12 cellular contexts compared by ENCODE assay signal in genomic region chr11:121059605-121060004, GRCh38. TPM values are rescaled to one million over a fixed set of nuclear protein-coding genes. Genes with fewer than 3 reads are reported as not detected.
DNase-seq lines count a peak whose midpoint lies in the region; ATAC-seq and TF ChIP-seq lines count a peak whose summit lies in the region.
"Had no signal": no experiment of that assay in that cellular context is flagged by ENCODE, and none has a peak within 500 bp of the region (broad histone marks: within the 10 kb centered on the region; RNA-seq: fewer than 3 reads in every experiment).

No MANE protein-coding gene starts in this region.

- peaks cover 18% of the 10 kb centered on the region for H3K4me1 ChIP-seq in OCI-LY3 (ENCODE audit: low read length)
- H3K4me1 ChIP-seq in ovary (ENCODE audit: insufficient read depth) = no peaks in the 10 kb centered on the region
- H3K4me1 ChIP-seq: gastroesophageal sphincter, SJSA1 had no signal

- H2AFZ ChIP-seq in OCI-LY3 (ENCODE audit: low read depth, low read length) = no peak overlapping the region

- H3K9me3 ChIP-seq in OCI-LY3 (ENCODE audit: insufficient read depth, low read length) (no peaks in the 10 kb centered on the region), ovary (no peaks in the 10 kb centered on the region)
- H3K9me3 ChIP-seq: gastroesophageal sphincter, SJSA1 had no signal

- no peak for TF ChIP-seq EP300 in ovary (IDR thresholded peaks at IDR 0.05)

- H3K27me3 ChIP-seq in OCI-LY3 (ENCODE audit: low read depth, low read length) = no peaks in the 10 kb centered on the region
- H3K27me3 ChIP-seq in ovary = no peaks in the 10 kb centered on the region
- H3K27me3 ChIP-seq: gastroesophageal sphincter, SJSA1 had no signal

- no peak for TF ChIP-seq CTCF in OCI-LY3 (IDR thresholded peaks at IDR 0.05; ENCODE audit: low read depth, low read length)
- TF ChIP-seq CTCF in ovary (IDR thresholded peaks at IDR 0.05) = no peak

- H3K36me3 ChIP-seq in OCI-LY3 (replicated peaks; ENCODE audit: low read depth, low read length) = peaks cover 23% of the 10 kb centered on the region
- no peaks in the 10 kb centered on the region for H3K36me3 ChIP-seq in ovary
- H3K36me3 ChIP-seq: SJSA1 had no signal

- DNase-seq in NCI-H2029 treated with DMSO at 0.1 percent for 48 hours (lab: John Stamatoyannopoulos, UW) (no peak), ovary (no peak), KBM-7 (no peak), NCI-H1105 (lab: John Stamatoyannopoulos, UW) (no peak)
- DNase-seq: GOT3, NCI-H1417 had no signal

- ATAC-seq in GM18505 (IDR thresholded peaks at IDR 0.05; ENCODE audit: unreplicated experiment) = peak; percentile 92
- peak; percentile 94 for ATAC-seq in GM21360 (IDR thresholded peaks at IDR 0.05; ENCODE audit: unreplicated experiment)
- ATAC-seq in HG03064 (IDR thresholded peaks at IDR 0.05; ENCODE audit: low read depth, unreplicated experiment) = peak; percentile 98
- ATAC-seq: gastroesophageal sphincter had no signal

- TF ChIP-seq POLR2A in GM18505 (IDR thresholded peaks at IDR 0.05; ENCODE audit: borderline replicate concordance, extremely low read depth, insufficient read depth, insufficient read length) (no peak), ovary (IDR thresholded peaks at IDR 0.05) (no peak)

- H3K4me3 ChIP-seq in OCI-LY3 (ENCODE audit: low read length) (no peak overlapping the region), ovary (no peak overlapping the region)
- H3K4me3 ChIP-seq: gastroesophageal sphincter, SJSA1 had no signal

- no peaks in the 10 kb centered on the region for H3K79me2 ChIP-seq in OCI-LY3 (ENCODE audit: low read length)

- WGBS in ovary, 3 donors = 90 to 91% (median 90%) methylated on average over 3 of the region's 3 CpGs

- peak overlapping the region; percentile 35 for H3K4me2 ChIP-seq in OCI-LY3 (ENCODE audit: low read length)

- H3K9ac ChIP-seq in OCI-LY3 (ENCODE audit: low read length) = no peak overlapping the region

- in situ Hi-C loops in KBM-7 (cut with MboI; ENCODE audit: low pct_unique_long_range_greater_than_20kb, low sequenced_read_pairs) = no loop called here

- intact Hi-C loops in ovary (cut with DNase I) = no loop called here

- H4K20me1 ChIP-seq in OCI-LY3 (ENCODE audit: insufficient read depth, low read length) = no peaks in the 10 kb centered on the region

- H3K27ac ChIP-seq in OCI-LY3 (ENCODE audit: low read length) = no peak overlapping the region
- H3K27ac ChIP-seq in ovary = no peak overlapping the region
- H3K27ac ChIP-seq: gastroesophageal sphincter, SJSA1 had no signal

RNA-seq across cellular contexts. Expression of gene TBCEL, which starts 35.7 kb away (rescaled TPM):
- 10 to 100 TPM; 21.5 to 79.3 (median 49.8) TPM for total RNA-seq in ovary
- polyA plus RNA-seq in ovary = 10 to 100 TPM in 1 of 2 donors, 1 to 10 TPM in 1; 9.1 to 16.0 TPM

RNA-seq across cellular contexts. Expression of gene TECTA, which starts 41.4 kb away (rescaled TPM):
- total RNA-seq in ovary = 1 to 10 TPM in 4 of 7 donors, under 1 TPM in 3; 0.56 to 1.3 (median 1.0) TPM
- polyA plus RNA-seq in ovary = under 1 TPM; 0.53 to 0.97 TPM
